In genomic region chr12:117622741-117623140, GRCh38 we compare ENCODE assay signal across 20 cellular contexts.
DNase-seq lines count a peak whose midpoint lies in the region; ATAC-seq, FAIRE-seq and TF ChIP-seq lines count a peak whose summit lies in the region.
"Had no signal": no experiment of that assay in that cellular context is flagged by ENCODE, and none has a peak within 500 bp of the region (broad histone marks: within the 10 kb centered on the region; RNA-seq: fewer than 3 reads in every experiment).

No MANE protein-coding gene starts in this region.

- H4K20me1 ChIP-seq in keratinocyte (ENCODE audit: control insufficient read depth, extremely low read depth, insufficient read depth, low read length) = no peaks in the 10 kb centered on the region

- no peak overlapping the region for H2AFZ ChIP-seq in keratinocyte (ENCODE audit: control insufficient read depth, low read length)

- peaks cover 2% of the 10 kb centered on the region for H3K9me3 ChIP-seq in RWPE2 (ENCODE audit: severe bottlenecking)
- no peaks in the 10 kb centered on the region for H3K9me3 ChIP-seq in keratinocyte (ENCODE audit: control insufficient read depth, low read depth, low read length)
- H3K9me3 ChIP-seq in right lobe of liver = no peaks in the 10 kb centered on the region

- H3K4me3 ChIP-seq in RWPE2 (ENCODE audit: severe bottlenecking) (no peak overlapping the region), keratinocyte (ENCODE audit: control insufficient read depth in 2 of 3, extremely low read depth in 1 of 3, insufficient read depth in 2 of 3, low read depth in 1 of 3, low read length in 3 of 3) (no peak overlapping the region), right lobe of liver (no peak overlapping the region)

- no peaks in the 10 kb centered on the region for H3K79me2 ChIP-seq in keratinocyte (ENCODE audit: control insufficient read depth, insufficient read depth, low read length)

- no peak overlapping the region for H3K4me2 ChIP-seq in keratinocyte (ENCODE audit: control insufficient read depth, extremely low read depth, insufficient read depth, low read depth, low read length)

- WGBS in right lobe of liver (ENCODE audit: insufficient coverage, low coverage, low lambda C conversion rate, missing lambda C conversion rate) = 79% methylated on average over 1 of the region's 1 CpG

- intact Hi-C loops in right lobe of liver (cut with DNase I) = no loop called here

- DNase-seq in AG08395 (ENCODE audit: low spot score) (peak; percentile 6), M059J (ENCODE audit: low read depth) (peak; percentile 46), RWPE2 (ENCODE audit: low spot score) (no peak), keratinocyte (ENCODE audit: low read depth, low spot score) (peak; percentile 5), right lobe of liver (no peak)
- DNase-seq in activated effector memory CD4-positive, alpha-beta T cell treated with Interleukin-2 at 50 U/mL for 16 hours = no peak
- DNase-seq: 8988T; AML-193; Calu3; CD8-positive, alpha-beta T cell; DMS79 treated with DMSO at 0.1 percent for 48 hours; EL; H9; KBM-7 had no signal

- H3K9ac ChIP-seq in keratinocyte (ENCODE audit: control insufficient read depth, extremely low read depth, insufficient read depth, low read length) = no peak overlapping the region

- peak; percentile 98 for ATAC-seq in RWPE2 (ENCODE audit: low read depth)
- ATAC-seq in GM18498 (IDR thresholded peaks at IDR 0.05; ENCODE audit: unreplicated experiment) = no peak
- no peak for ATAC-seq in GM21390 (IDR thresholded peaks at IDR 0.05; ENCODE audit: unreplicated experiment)
- no peak for ATAC-seq in right lobe of liver
- ATAC-seq: CD8-positive, alpha-beta T cell; HepG2 had no signal

- peaks cover 9% of the 10 kb centered on the region for H3K4me1 ChIP-seq in RWPE2 (ENCODE audit: insufficient read depth, poor library complexity, severe bottlenecking)
- peaks cover 2% of the 10 kb centered on the region for H3K4me1 ChIP-seq in keratinocyte (ENCODE audit: control insufficient read depth, extremely low read depth, insufficient read depth, low read length)
- H3K4me1 ChIP-seq in right lobe of liver = no peaks in the 10 kb centered on the region

- H3K27me3 ChIP-seq in RWPE2 (ENCODE audit: insufficient read depth, poor library complexity, severe bottlenecking) = no peaks in the 10 kb centered on the region
- H3K27me3 ChIP-seq in keratinocyte (ENCODE audit: control insufficient read depth, extremely low read depth, insufficient read depth, low read length) = no peaks in the 10 kb centered on the region
- no peaks in the 10 kb centered on the region for H3K27me3 ChIP-seq in right lobe of liver

- TF ChIP-seq CTCF in RWPE2 (IDR thresholded peaks at IDR 0.05; ENCODE audit: poor library complexity, severe bottlenecking) = no peak
- no peak for TF ChIP-seq CTCF in keratinocyte (optimal IDR thresholded peaks at IDR 0.05 in 1 of 3, IDR thresholded peaks at IDR 0.05 in 1 of 3, conservative IDR thresholded peaks at IDR 0.05 in 1 of 3; ENCODE audit: extremely low read depth in 1 of 3, insufficient read depth in 2 of 3, low read length in 3 of 3)
- no peak for TF ChIP-seq CTCF in right lobe of liver (IDR thresholded peaks at IDR 0.05)

- no peaks in the 10 kb centered on the region for H3K9me1 ChIP-seq in keratinocyte (ENCODE audit: control insufficient read depth, extremely low read depth, insufficient read depth, low read length)

- dilution Hi-C loops in keratinocyte (cut with MboI; ENCODE audit: extremely low pct_ligation_motif_present, low sequenced_read_pairs) = no loop called here

- peak; percentile 46 for FAIRE-seq in keratinocyte (lab: Jason Lieb, UNC)
- FAIRE-seq: GM12891, H1, HepG2 had no signal

- no peak for TF ChIP-seq POLR2A in right lobe of liver (IDR thresholded peaks at IDR 0.05)

- H3K36me3 ChIP-seq in RWPE2 (ENCODE audit: low read depth) = no peaks in the 10 kb centered on the region
- no peaks in the 10 kb centered on the region for H3K36me3 ChIP-seq in keratinocyte (ENCODE audit: control insufficient read depth in 2 of 2, extremely low read depth in 1 of 2, insufficient read depth in 2 of 2, low read length in 2 of 2)
- H3K36me3 ChIP-seq in right lobe of liver = no peaks in the 10 kb centered on the region

- H3K27ac ChIP-seq in RWPE2 (ENCODE audit: poor library complexity, severe bottlenecking) = peak overlapping the region; percentile 85
- H3K27ac ChIP-seq in keratinocyte (ENCODE audit: control insufficient read depth, insufficient read depth, low read length) = no peak overlapping the region
- H3K27ac ChIP-seq in right lobe of liver = no peak overlapping the region
- H3K27ac ChIP-seq: C4-2B had no signal

Comparison
In these comparisons a context has a peak if more than half of its experiments do, and no peak if none do; other contexts are left out.
1. DNase-seq: peak in AG08395 (single experiment), M059J (single experiment) and keratinocyte (single experiment); none in RWPE2 (single experiment), right lobe of liver (0 of 3) and activated effector memory CD4-positive, alpha-beta T cell treated with Interleukin-2 at 50 U/mL for 16 hours (single experiment).